ENCODE assay signal across 1 cellular context in genomic region chr19:39182174-39182505, GRCh38.
TF ChIP-seq lines count a peak whose summit lies in the region.

No MANE protein-coding gene starts in this region.

TF ChIP-seq in HEK293, 187 proteins besides CTCF, POLR2A, EP300 and RAD21 (continued from another document):
- no peak for TF ChIP-seq ZBTB8A (tag by site-specific recombination; IDR thresholded peaks at IDR 0.05)
